1 cellular context compared by ENCODE assay signal in genomic region chr2:229887441-229887840, GRCh38.
TF ChIP-seq lines count a peak whose summit lies in the region.

No MANE protein-coding gene starts in this region.

TF ChIP-seq in WTC11, 78 proteins besides CTCF, POLR2A, EP300 and RAD21 (continued from another document):
- no peak for TF ChIP-seq ZNF512 (CRISPR knock-in tag; IDR thresholded peaks at IDR 0.05; ENCODE audit: borderline replicate concordance)
- TF ChIP-seq OVOL2 (CRISPR knock-in tag; IDR thresholded peaks at IDR 0.05; ENCODE audit: borderline replicate concordance): no peak
TF ChIP-seq in WTC11: peak in this region for 0.
